8 cellular contexts compared by ENCODE assay signal in genomic region chr2:205682239-205683021, GRCh38. TPM values are rescaled to one million over a fixed set of nuclear protein-coding genes. Genes with fewer than 3 reads are reported as not detected.
A peak's percentile ranks its signal among the peaks of the same experiment; 100 is the strongest.
DNase-seq lines count a peak whose midpoint lies in the region; ATAC-seq, FAIRE-seq and TF ChIP-seq lines count a peak whose summit lies in the region.

TSS of gene NRP2 (plus strand) at chr2:205682501. CDS start at chr2:205683291, 790 bp downstream.

- H3K4me3 Mint-ChIP-seq in astrocyte (ENCODE audit: unreplicated experiment) = peak within 1 kb of the TSS; percentile 91

- H3K4me1 ChIP-seq in astrocyte (ENCODE audit: insufficient read depth, low read length) (peaks cover 15% of the 10 kb centered on the region), left ventricle myocardium inferior (peaks cover 63% of the 10 kb centered on the region)

- H3K27ac ChIP-seq in SU-DHL-6 (ENCODE audit: low read depth, low read length) (peak within 1 kb of the TSS; percentile 48), astrocyte (ENCODE audit: low read depth, low read length) (peak within 1 kb of the TSS; percentile 79), left ventricle myocardium inferior (replicated peaks) (peak within 1 kb of the TSS; percentile 84)

- H3K36me3 ChIP-seq in SU-DHL-6 (ENCODE audit: low read length) (no peaks in the 10 kb centered on the region), astrocyte (ENCODE audit: insufficient read depth, low read length) (no peaks in the 10 kb centered on the region), left ventricle myocardium inferior (no peaks in the 10 kb centered on the region)

- peak within 1 kb of the TSS; percentile 84 for H3K27ac Mint-ChIP-seq in astrocyte (ENCODE audit: unreplicated experiment)

- H3K27me3 Mint-ChIP-seq in astrocyte (ENCODE audit: low read depth, unreplicated experiment) = no peaks in the 10 kb centered on the region

- peaks cover 2% of the 10 kb centered on the region for H3K36me3 Mint-ChIP-seq in astrocyte (ENCODE audit: low read depth, unreplicated experiment)

- no peaks in the 10 kb centered on the region for H4K20me1 ChIP-seq in SU-DHL-6 (ENCODE audit: low read depth, low read length)
- peaks cover 32% of the 10 kb centered on the region for H4K20me1 ChIP-seq in astrocyte (ENCODE audit: insufficient read depth, low read length)

- H3K79me2 ChIP-seq in SU-DHL-6 (ENCODE audit: insufficient read depth, low read length) (no peaks in the 10 kb centered on the region), astrocyte (ENCODE audit: insufficient read depth, low read length) (peaks cover 51% of the 10 kb centered on the region)

- H3K4me2 ChIP-seq in SU-DHL-6 (ENCODE audit: low read depth, low read length, poor library complexity, severe bottlenecking) (peak within 1 kb of the TSS; percentile 97), astrocyte (ENCODE audit: low read length) (peak within 1 kb of the TSS; percentile 92)

- CTCF ChIA-PET in GM10248 (lab: Yijun Ruan, JAX) = interaction anchor here (0.8 to 4.3 kb wide), 3 partner anchors 12 to 1358 kb away, joined by 3 to 20 read pairs (median 5); no protein-coding TSS in a partner anchor

- POLR2A ChIA-PET in GM10248 (lab: Yijun Ruan, JAX) = no interaction called here

- H3K9ac ChIP-seq in SU-DHL-6 (ENCODE audit: low read length) (peak within 1 kb of the TSS; percentile 74), astrocyte (ENCODE audit: low read length) (peak within 1 kb of the TSS; percentile 92)

- H3K9me2 ChIP-seq in SU-DHL-6 (replicated peaks; ENCODE audit: insufficient read depth, low read length) = no peaks in the 10 kb centered on the region

- intact Hi-C loops in left ventricle myocardium inferior (cut with micrococcal nuclease) = no loop called here

- peak; percentile 57 for DNase-seq in GM10248 (ENCODE audit: extremely low spot score)
- DNase-seq in NCI-H1092 (lab: John Stamatoyannopoulos, UW) = peak; percentile 60
- DNase-seq in astrocyte (ENCODE audit: low read depth) = peak; percentile 83
- peak; percentile 79 for DNase-seq in left ventricle myocardium inferior
- peak; percentile 63 for DNase-seq in pons (ENCODE audit: low spot score)
- no peak for DNase-seq in GOT3 (lab: John Stamatoyannopoulos, UW)

- peak within 1 kb of the TSS; percentile 87 for H2AFZ ChIP-seq in SU-DHL-6 (ENCODE audit: low read depth, low read length, severe bottlenecking)
- peak within 1 kb of the TSS; percentile 58 for H2AFZ ChIP-seq in astrocyte (ENCODE audit: low read depth, low read length)

- FAIRE-seq in astrocyte (lab: Jason Lieb, UNC) = no peak

- H3F3A ChIP-seq in SU-DHL-6 (ENCODE audit: insufficient read depth) = peaks cover 8% of the 10 kb centered on the region

- H3K27me3 ChIP-seq in SU-DHL-6 (ENCODE audit: low read length) (0 out of 2 replicates have a peak, but pooled peaks cover 3% of the 10 kb centered on the region), astrocyte (ENCODE audit: insufficient read depth, low read length) (no peaks in the 10 kb centered on the region), left ventricle myocardium inferior (ENCODE audit: low read depth) (peaks cover 87% of the 10 kb centered on the region)

- no peak for TF ChIP-seq CTCF in GM10248 (IDR thresholded peaks at IDR 0.05; ENCODE audit: control extremely low read depth, extremely low read depth, low read depth, missing control alignments)
- TF ChIP-seq CTCF in SU-DHL-6 (IDR thresholded peaks at IDR 0.05; ENCODE audit: insufficient read depth, low read length, poor library complexity, severe bottlenecking) = no peak
- no peak for TF ChIP-seq CTCF in astrocyte (IDR thresholded peaks at IDR 0.05; ENCODE audit: insufficient read depth, low read depth, low read length)
- peak; percentile 14 for TF ChIP-seq CTCF in left ventricle myocardium inferior (IDR thresholded peaks at IDR 0.05; ENCODE audit: borderline replicate concordance)

- H3K4me3 ChIP-seq in SU-DHL-6 (ENCODE audit: insufficient read depth, low read length, poor library complexity, severe bottlenecking) = peak within 1 kb of the TSS; percentile 72
- H3K4me3 ChIP-seq in astrocyte (ENCODE audit: insufficient read depth, low read depth, low read length) = peak within 1 kb of the TSS; percentile 80
- peak within 1 kb of the TSS; percentile 79 for H3K4me3 ChIP-seq in left ventricle myocardium inferior

- peak; percentile 56 for ATAC-seq in HG02588 (IDR thresholded peaks at IDR 0.05; ENCODE audit: unreplicated experiment)

- H3K4me1 Mint-ChIP-seq in astrocyte (ENCODE audit: low read depth, unreplicated experiment) = peaks cover 27% of the 10 kb centered on the region

- H3K9me3 Mint-ChIP-seq in astrocyte (ENCODE audit: unreplicated experiment) = no peaks in the 10 kb centered on the region

- H3K9me3 ChIP-seq in SU-DHL-6 (ENCODE audit: insufficient read depth, low read length) (no peaks in the 10 kb centered on the region), astrocyte (ENCODE audit: insufficient read depth, low read depth, low read length) (no peaks in the 10 kb centered on the region), left ventricle myocardium inferior (replicated peaks) (no peaks in the 10 kb centered on the region)

RNA-seq across cellular contexts. Expression of gene NRP2, which starts in this region (rescaled TPM):
- total RNA-seq in astrocyte (68.5 and 76.7 TPM in 2 replicates), left ventricle myocardium inferior (7.6 TPM)
